Comparison of ENCODE assay signal across 20 cellular contexts in the genomic region with DNA sequence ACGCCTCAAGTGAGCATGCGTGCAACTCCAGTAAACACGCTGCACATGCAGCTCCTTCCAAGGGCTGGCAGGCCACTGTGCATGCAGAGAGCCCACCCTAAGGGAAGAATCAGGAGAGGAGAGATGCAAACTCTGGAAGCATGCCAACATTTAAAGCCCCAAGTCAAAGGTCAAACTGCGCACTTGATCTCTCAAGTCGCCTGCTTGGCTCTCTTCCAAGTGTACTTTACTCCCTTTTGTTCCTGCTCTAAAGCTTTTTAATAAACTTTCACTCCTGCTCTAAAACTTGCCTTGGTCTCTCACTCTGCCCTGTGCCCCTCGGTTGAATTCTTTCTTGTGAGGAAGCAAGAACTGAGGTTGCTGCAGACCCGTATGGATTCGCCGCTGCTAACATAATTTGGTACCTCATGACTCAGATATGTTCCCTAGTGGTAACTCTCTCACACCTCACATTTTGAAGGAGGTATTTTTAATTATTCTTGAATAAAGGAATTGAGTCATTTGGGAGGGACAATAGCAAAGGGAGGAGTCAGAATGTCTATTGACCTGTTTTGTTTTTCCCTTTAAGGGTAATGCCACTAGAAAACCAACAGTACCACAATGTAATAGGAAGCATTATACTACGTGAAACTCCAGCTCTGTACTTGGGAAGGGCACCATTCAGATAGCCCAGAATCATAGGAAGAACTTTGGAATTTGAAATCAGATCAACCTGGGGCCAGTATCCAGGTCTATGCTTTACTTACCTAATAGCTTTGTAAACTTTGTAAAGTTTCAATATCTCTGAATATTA. TPM values are rescaled to one million over a fixed set of nuclear protein-coding genes. Genes with fewer than 3 reads are reported as not detected.
DNase-seq lines count a peak whose midpoint lies in the region; ATAC-seq and TF ChIP-seq lines count a peak whose summit lies in the region.
"Had no signal": no experiment of that assay in that cellular context is flagged by ENCODE, and none has a peak within 500 bp of the region (broad histone marks: within the 10 kb centered on the region; RNA-seq: fewer than 3 reads in every experiment).

No MANE protein-coding gene starts in this region.

- no peak for TF ChIP-seq EP300 in upper lobe of left lung (IDR thresholded peaks at IDR 0.05)
- TF ChIP-seq EP300 in sigmoid colon (IDR thresholded peaks at IDR 0.05), result no peak

- H3K27me3 ChIP-seq in KMS-11 (ENCODE audit: insufficient read depth, low read depth) (no peaks in the 10 kb centered on the region), right lobe of liver (no peaks in the 10 kb centered on the region), upper lobe of left lung (no peaks in the 10 kb centered on the region), sigmoid colon (no peaks in the 10 kb centered on the region)
- H3K27me3 ChIP-seq: BLaER1 treated with 17β-estradiol and CSF1 and Interleukin-3, amounts not matched to agents 10 nM and 100 nM; gastrocnemius medialis; SJCRH30 had no signal

- no peaks in the 10 kb centered on the region for H3K79me2 ChIP-seq in KMS-11 (ENCODE audit: insufficient read depth, low read depth)

- H3K4me3 ChIP-seq in KMS-11 (IDR thresholded peaks at IDR 0.05; ENCODE audit: insufficient read depth, low read depth, low read length) (no peak overlapping the region), right lobe of liver (no peak overlapping the region), upper lobe of left lung (peak overlapping the region in 2 of 4 donors; percentile 3 to 4), sigmoid colon (no peak overlapping the region)
- H3K4me3 ChIP-seq: BLaER1 treated with 17β-estradiol and CSF1 and Interleukin-3, amounts not matched to agents 10 nM and 100 nM; gastrocnemius medialis; SJCRH30 had no signal

- TF ChIP-seq POLR2A in right lobe of liver (IDR thresholded peaks at IDR 0.05), result no peak
- no peak for TF ChIP-seq POLR2A in upper lobe of left lung (IDR thresholded peaks at IDR 0.05)
- no peak for TF ChIP-seq POLR2A in sigmoid colon (IDR thresholded peaks at IDR 0.05)

- intact Hi-C loops in right lobe of liver (cut with DNase I) (no loop called here), sigmoid colon (cut with DNase I) (no loop called here)

- H4K20me1 ChIP-seq in KMS-11 (ENCODE audit: insufficient read depth), result no peaks in the 10 kb centered on the region
- H4K20me1 ChIP-seq: BLaER1 treated with 17β-estradiol and CSF1 and Interleukin-3, amounts not matched to agents 10 nM and 100 nM had no signal

- peak overlapping the region; percentile 70 for H3K4me2 ChIP-seq in KMS-11

- 41% methylated on average over 7 of the region's 10 CpGs for WGBS in right lobe of liver (ENCODE audit: insufficient coverage, low coverage, low lambda C conversion rate, missing lambda C conversion rate)
- WGBS in upper lobe of left lung, 2 donors, result 52 to 64% methylated on average over 10 of the region's 10 CpGs
- 43 to 77% methylated on average over 10 of the region's 10 CpGs for WGBS in sigmoid colon, 2 donors

- H2AFZ ChIP-seq in KMS-11 (ENCODE audit: low read depth), result peak overlapping the region; percentile 2; the same call in 1 of the 2 replicates

- TF ChIP-seq CTCF in KMS-11 (conservative IDR thresholded peaks at IDR 0.05; ENCODE audit: low read depth, low read length), result no peak
- TF ChIP-seq CTCF in right lobe of liver (IDR thresholded peaks at IDR 0.05), result no peak
- no peak for TF ChIP-seq CTCF in upper lobe of left lung (IDR thresholded peaks at IDR 0.05)
- no peak for TF ChIP-seq CTCF in sigmoid colon (IDR thresholded peaks at IDR 0.05)

- no peak overlapping the region; the same call in 1 of the 2 replicates for H3K27ac ChIP-seq in KMS-11
- H3K27ac ChIP-seq in right lobe of liver, result peak overlapping the region in 1 of 3 donors; percentile 56
- H3K27ac ChIP-seq in upper lobe of left lung, result no peak overlapping the region
- H3K27ac ChIP-seq in sigmoid colon, result peak overlapping the region in 1 of 4 donors; percentile 73
- H3K27ac ChIP-seq: BLaER1 treated with 17β-estradiol and CSF1 and Interleukin-3, amounts not matched to agents 10 nM and 100 nM; gastrocnemius medialis; SJCRH30 had no signal

- peak; percentile 20 for DNase-seq in COLO668 (lab: John Stamatoyannopoulos, UW; ENCODE audit: unreplicated experiment)
- peak; percentile 28 for DNase-seq in SW480 (ENCODE audit: low spot score)
- DNase-seq in right lobe of liver, result no peak
- DNase-seq in upper lobe of left lung, result no peak
- DNase-seq in DMS114 treated with DMSO at 0.1 percent for 48 hours (lab: John Stamatoyannopoulos, UW; ENCODE audit: unreplicated experiment), result no peak
- no peak for DNase-seq in sigmoid colon
- DNase-seq: activated CD4-positive, alpha-beta T cell treated with anti-CD3 and anti-CD28 coated beads, Interleukin-2, amount 10 ng/mL, durations not matched to agents 24 days and 14 days; activated naive CD8-positive, alpha-beta T cell treated with anti-CD3 and anti-CD28 coated beads for 36 hours; central memory CD4-positive, alpha-beta T cell; gastrocnemius medialis; HCEC 1CT; immature natural killer cell; KBM-7; NCI-H748 treated with DMSO at 0.1 percent for 48 hours; stimulated activated CD4-positive, alpha-beta T cell treated with anti-CD3 and anti-CD28 coated beads, Interleukin-12 subunit alpha, Interleukin-12 subunit beta, amount 100 ng/mL, for 4 hours; stimulated activated naive CD8-positive, alpha-beta T cell treated with anti-CD3 and anti-CD28 coated beads, Interleukin-15, Interleukin-2, amounts not matched to agents 100 U/mL and 50 U/mL, for 24 hours had no signal

- ATAC-seq in right lobe of liver (peak; percentile 84 to 90 (median 84)), upper lobe of left lung (ENCODE audit: low FRiP score in 2 of 2) (no peak), GM19035 (IDR thresholded peaks at IDR 0.05; ENCODE audit: unreplicated experiment) (no peak)
- ATAC-seq: gastrocnemius medialis had no signal

- H3K4me1 ChIP-seq in KMS-11 (ENCODE audit: low read depth, poor library complexity, severe bottlenecking) (peaks cover 21% of the 10 kb centered on the region), right lobe of liver (peaks cover 0 to 10% (median 0%) of the 10 kb centered on the region in 4 donors), upper lobe of left lung (peaks cover 0 to 16% (median 7%) of the 10 kb centered on the region in 4 donors), sigmoid colon (peaks cover 0 to 33% (median 23%) of the 10 kb centered on the region in 4 donors)
- H3K4me1 ChIP-seq: SJCRH30 had no signal

- H3K9me3 ChIP-seq in right lobe of liver, result no peaks in the 10 kb centered on the region
- H3K9me3 ChIP-seq in upper lobe of left lung, result no peaks in the 10 kb centered on the region
- H3K9me3 ChIP-seq in sigmoid colon, result no peaks in the 10 kb centered on the region
- H3K9me3 ChIP-seq: gastrocnemius medialis, SJCRH30 had no signal

- no peak overlapping the region for H3K9ac ChIP-seq in KMS-11
- H3K9ac ChIP-seq: BLaER1 treated with 17β-estradiol and CSF1 and Interleukin-3, amounts not matched to agents 10 nM and 100 nM had no signal

- H3K36me3 ChIP-seq in KMS-11 (ENCODE audit: insufficient read depth) (no peaks in the 10 kb centered on the region), right lobe of liver (no peaks in the 10 kb centered on the region), upper lobe of left lung (no peaks in the 10 kb centered on the region), sigmoid colon (no peaks in the 10 kb centered on the region)
- H3K36me3 ChIP-seq: BLaER1 treated with 17β-estradiol and CSF1 and Interleukin-3, amounts not matched to agents 10 nM and 100 nM; gastrocnemius medialis; SJCRH30 had no signal

RNA-seq across cellular contexts. Expression of a gene that starts 19.6 kb away (rescaled TPM):
- total RNA-seq in right lobe of liver (1 to 10 TPM; 1.5 to 3.6 (median 2.0) TPM), upper lobe of left lung (10 to 100 TPM in 1 of 6 donors, 1 to 10 TPM in 5; 4.4 to 32.5 (median 6.5) TPM), sigmoid colon (10 to 100 TPM in 3 of 4 donors, 1 to 10 TPM in 1; 6.1 to 30.7 (median 10.2) TPM)
- under 1 TPM; 0.60 to 0.74 (median 0.69) TPM for polyA plus RNA-seq in sigmoid colon

Comparison
In these comparisons a context has a peak if more than half of its experiments do, and no peak if none do; other contexts are left out.
1. DNase-seq: peak in COLO668 (single experiment) and SW480 (single experiment); none in right lobe of liver (0 of 3), upper lobe of left lung (0 of 2), DMS114 treated with DMSO at 0.1 percent for 48 hours (single experiment) and sigmoid colon (single experiment).
2. ATAC-seq: peak in right lobe of liver (4 of 4); none in upper lobe of left lung (0 of 2) and GM19035 (single experiment).